In genomic region chr16:2003827-2004641, GRCh38 we compare ENCODE assay signal across 8 cellular contexts. TPM values are rescaled to one million over a fixed set of nuclear protein-coding genes. Genes with fewer than 3 reads are reported as not detected.
DNase-seq lines count a peak whose midpoint lies in the region; ATAC-seq, FAIRE-seq and TF ChIP-seq lines count a peak whose summit lies in the region.

No MANE protein-coding gene starts in this region.

- peaks cover 19% of the 10 kb centered on the region for H3K4me1 Mint-ChIP-seq in activated T-helper 1 cell treated with anti-CD3 and anti-CD28 coated beads, Interleukin-12 subunit alpha, Interleukin-12 subunit beta, Interleukin-2, Interleukin-4 antibody, amounts not matched to agents 30 ng/mL and 10 ng/mL and 1 ng/mL, durations not matched to agents 14 hours and 24 hours and 36 hours (ENCODE audit: low read depth)
- H3K4me1 Mint-ChIP-seq in nephron progenitor cell: peaks cover 45% of the 10 kb centered on the region

- no peak overlapping the region for H3K4me3 ChIP-seq in AG09309 (ENCODE audit: control insufficient read depth, low read depth, low read length)

- TF ChIP-seq CTCF in AG09309 (IDR thresholded peaks at IDR 0.05; ENCODE audit: control insufficient read depth, insufficient read depth, low read depth, low read length, missing control alignments) (peak; percentile 91), LNCAP (IDR thresholded peaks at IDR 0.05) (peak; percentile 95), nephron progenitor cell (IDR thresholded peaks at IDR 0.05) (peak; percentile 94)

- intact Hi-C loops in activated T-helper 1 cell treated with anti-CD3 and anti-CD28 coated beads, Interleukin-12 subunit alpha, Interleukin-12 subunit beta, Interleukin-2, Interleukin-4 antibody, amounts not matched to agents 30 ng/mL and 10 ng/mL and 1 ng/mL, durations not matched to agents 14 hours and 24 hours and 36 hours (cut with micrococcal nuclease): loop anchor here (1.0 kb wide), 2 partner anchors 8 to 136 kb away; no protein-coding TSS in a partner anchor

- H3K27ac Mint-ChIP-seq in activated T-helper 1 cell treated with anti-CD3 and anti-CD28 coated beads, Interleukin-12 subunit alpha, Interleukin-12 subunit beta, Interleukin-2, Interleukin-4 antibody, amounts not matched to agents 30 ng/mL and 10 ng/mL and 1 ng/mL, durations not matched to agents 14 hours and 24 hours and 36 hours: no peak overlapping the region
- H3K27ac Mint-ChIP-seq in nephron progenitor cell: no peak overlapping the region

- no peaks in the 10 kb centered on the region for H3K27me3 Mint-ChIP-seq in activated T-helper 1 cell treated with anti-CD3 and anti-CD28 coated beads, Interleukin-12 subunit alpha, Interleukin-12 subunit beta, Interleukin-2, Interleukin-4 antibody, amounts not matched to agents 30 ng/mL and 10 ng/mL and 1 ng/mL, durations not matched to agents 14 hours and 24 hours and 36 hours (ENCODE audit: insufficient read depth)
- no peaks in the 10 kb centered on the region for H3K27me3 Mint-ChIP-seq in nephron progenitor cell (ENCODE audit: low read depth, poor library complexity)

- H3K9me3 Mint-ChIP-seq in activated T-helper 1 cell treated with anti-CD3 and anti-CD28 coated beads, Interleukin-12 subunit alpha, Interleukin-12 subunit beta, Interleukin-2, Interleukin-4 antibody, amounts not matched to agents 30 ng/mL and 10 ng/mL and 1 ng/mL, durations not matched to agents 14 hours and 24 hours and 36 hours: no peaks in the 10 kb centered on the region
- no peaks in the 10 kb centered on the region for H3K9me3 Mint-ChIP-seq in nephron progenitor cell

- ATAC-seq in GM19351 (IDR thresholded peaks at IDR 0.05; ENCODE audit: unreplicated experiment): peak; percentile 70
- ATAC-seq in stimulated activated naive CD8-positive, alpha-beta T cell treated with anti-CD3 and anti-CD28 coated beads, Interleukin-15, Interleukin-2, amounts not matched to agents 100 U/mL and 50 U/mL, for 24 hours: peak; percentile 83

- no peak for DNase-seq in AG09309 (ENCODE audit: low read depth)
- DNase-seq in RCC 7860 (ENCODE audit: low spot score): peak; percentile 72
- peak; percentile 84 for DNase-seq in activated T-helper 1 cell treated with anti-CD3 and anti-CD28 coated beads, Interleukin-12 subunit alpha, Interleukin-12 subunit beta, Interleukin-2, Interleukin-4 antibody, amounts not matched to agents 30 ng/mL and 10 ng/mL and 1 ng/mL, durations not matched to agents 14 hours and 24 hours and 36 hours (ENCODE audit: low spot score)
- DNase-seq in fibroblast of peridontal ligament (ENCODE audit: extremely low read depth): peak; percentile 69
- peak; percentile 98 for DNase-seq in nephron progenitor cell
- peak; percentile 94 for DNase-seq in stimulated activated naive CD8-positive, alpha-beta T cell treated with anti-CD3 and anti-CD28 coated beads, Interleukin-15, Interleukin-2, amounts not matched to agents 100 U/mL and 50 U/mL, for 24 hours

- peaks cover 17% of the 10 kb centered on the region for H3K36me3 Mint-ChIP-seq in activated T-helper 1 cell treated with anti-CD3 and anti-CD28 coated beads, Interleukin-12 subunit alpha, Interleukin-12 subunit beta, Interleukin-2, Interleukin-4 antibody, amounts not matched to agents 30 ng/mL and 10 ng/mL and 1 ng/mL, durations not matched to agents 14 hours and 24 hours and 36 hours (ENCODE audit: low read depth)
- peaks cover 10% of the 10 kb centered on the region for H3K36me3 Mint-ChIP-seq in nephron progenitor cell (ENCODE audit: low read depth)

- no peak overlapping the region for H3K4me3 Mint-ChIP-seq in activated T-helper 1 cell treated with anti-CD3 and anti-CD28 coated beads, Interleukin-12 subunit alpha, Interleukin-12 subunit beta, Interleukin-2, Interleukin-4 antibody, amounts not matched to agents 30 ng/mL and 10 ng/mL and 1 ng/mL, durations not matched to agents 14 hours and 24 hours and 36 hours
- H3K4me3 Mint-ChIP-seq in nephron progenitor cell: no peak overlapping the region

- peak; percentile 21 for FAIRE-seq in RCC 7860 (lab: Jason Lieb, UNC)

RNA-seq across cellular contexts. Expression of gene ZNF598, which starts 5.6 kb away (rescaled TPM):
- 100 and 105 TPM in 2 replicates for total RNA-seq in activated T-helper 1 cell treated with anti-CD3 and anti-CD28 coated beads, Interleukin-12 subunit alpha, Interleukin-12 subunit beta, Interleukin-2, Interleukin-4 antibody, amounts not matched to agents 30 ng/mL and 10 ng/mL and 1 ng/mL, durations not matched to agents 14 hours and 24 hours and 36 hours

RNA-seq across cellular contexts. Expression of gene SYNGR3, which starts 14.3 kb away (rescaled TPM):
- 21.2 and 26.3 TPM in 2 replicates for total RNA-seq in activated T-helper 1 cell treated with anti-CD3 and anti-CD28 coated beads, Interleukin-12 subunit alpha, Interleukin-12 subunit beta, Interleukin-2, Interleukin-4 antibody, amounts not matched to agents 30 ng/mL and 10 ng/mL and 1 ng/mL, durations not matched to agents 14 hours and 24 hours and 36 hours

RNA-seq across cellular contexts. Expression of gene NPW, which starts 15.6 kb away (rescaled TPM):
- 3.6 and 3.9 TPM in 2 replicates for total RNA-seq in activated T-helper 1 cell treated with anti-CD3 and anti-CD28 coated beads, Interleukin-12 subunit alpha, Interleukin-12 subunit beta, Interleukin-2, Interleukin-4 antibody, amounts not matched to agents 30 ng/mL and 10 ng/mL and 1 ng/mL, durations not matched to agents 14 hours and 24 hours and 36 hours

RNA-seq across cellular contexts. Expression of gene GFER, which starts 20.0 kb away (rescaled TPM):
- 46.2 and 54.0 TPM in 2 replicates for total RNA-seq in activated T-helper 1 cell treated with anti-CD3 and anti-CD28 coated beads, Interleukin-12 subunit alpha, Interleukin-12 subunit beta, Interleukin-2, Interleukin-4 antibody, amounts not matched to agents 30 ng/mL and 10 ng/mL and 1 ng/mL, durations not matched to agents 14 hours and 24 hours and 36 hours

RNA-seq across cellular contexts. Expression of gene NHERF2, which starts 22.7 kb away (rescaled TPM):
- 2.2 and 2.5 TPM in 2 replicates for total RNA-seq in activated T-helper 1 cell treated with anti-CD3 and anti-CD28 coated beads, Interleukin-12 subunit alpha, Interleukin-12 subunit beta, Interleukin-2, Interleukin-4 antibody, amounts not matched to agents 30 ng/mL and 10 ng/mL and 1 ng/mL, durations not matched to agents 14 hours and 24 hours and 36 hours
